In the genomic region with DNA sequence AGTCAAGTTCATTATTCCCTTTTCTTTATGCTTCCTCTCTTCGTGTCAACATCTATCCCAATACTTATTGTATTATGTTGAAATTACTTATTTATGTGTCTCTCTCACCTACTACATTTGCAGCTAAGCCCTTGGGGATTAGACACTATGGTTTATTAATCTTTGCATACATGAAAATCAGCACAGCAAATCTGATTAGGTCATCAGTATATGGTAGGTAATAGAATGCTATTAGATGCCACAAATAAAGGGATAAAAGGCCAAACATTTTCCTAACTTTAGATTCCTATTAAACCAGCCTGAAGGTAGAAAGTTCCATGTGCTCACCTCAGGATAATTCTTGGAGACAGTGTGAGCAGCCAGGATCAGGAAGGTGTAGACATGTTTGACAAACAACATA, we compare ENCODE assay signal across 7 cellular contexts.
"Had no signal": no experiment of that assay in that cellular context is flagged by ENCODE, and none has a peak within 500 bp of the region (broad histone marks: within the 10 kb centered on the region; RNA-seq: fewer than 3 reads in every experiment).

No MANE protein-coding gene starts in this region.

- H3K27ac Mint-ChIP-seq: IgD-negative memory B cell had no signal

- H3K4me2 ChIP-seq: KMS-11 had no signal

- H3K27ac ChIP-seq: HL-60, KMS-11 had no signal

- H3K4me3 Mint-ChIP-seq: IgD-negative memory B cell had no signal

- H3K36me3 Mint-ChIP-seq: IgD-negative memory B cell had no signal

- ATAC-seq: K562 had no signal

- DNase-seq: KBM-7, KG1 had no signal

- H3K9ac ChIP-seq: KMS-11 had no signal

- H3K4me3 ChIP-seq: K562 had no signal

- H3K4me1 Mint-ChIP-seq: IgD-negative memory B cell had no signal

- H3K27me3 Mint-ChIP-seq: IgD-negative memory B cell had no signal

- FAIRE-seq: HTR-8/SVneo, K562 had no signal
